ENCODE assay signal across 23 cellular contexts in genomic region chr13:65943711-65944110, GRCh38.
DNase-seq lines count a peak whose midpoint lies in the region; TF ChIP-seq lines count a peak whose summit lies in the region.
"Had no signal": no experiment of that assay in that cellular context is flagged by ENCODE, and none has a peak within 500 bp of the region (broad histone marks: within the 10 kb centered on the region; RNA-seq: fewer than 3 reads in every experiment).

No MANE protein-coding gene starts in this region.

- H3K36me3 ChIP-seq in WERI-Rb-1 (no peaks in the 10 kb centered on the region), tibial artery (no peaks in the 10 kb centered on the region)

- H3K27me3 ChIP-seq in WERI-Rb-1 (ENCODE audit: insufficient read depth, low read depth, severe bottlenecking) (no peaks in the 10 kb centered on the region), tibial artery (no peaks in the 10 kb centered on the region)
- H3K27me3 ChIP-seq: body of pancreas had no signal

- no peak overlapping the region for H3K27ac ChIP-seq in WERI-Rb-1
- no peak overlapping the region for H3K27ac ChIP-seq in tibial artery
- H3K27ac ChIP-seq: body of pancreas, coronary artery, skin epidermis had no signal

- H3K27me3 Mint-ChIP-seq in nephron progenitor cell (ENCODE audit: low read depth, poor library complexity): no peaks in the 10 kb centered on the region
- H3K27me3 Mint-ChIP-seq: activated CD4-positive, alpha-beta T cell treated with anti-CD3 and anti-CD28 coated beads, Interleukin-2, amount 10 ng/mL, durations not matched to agents 7 days and 5 days; activated naive CD8-positive, alpha-beta T cell treated with anti-CD3 and anti-CD28 coated beads for 36 hours; CD4-positive, alpha-beta memory T cell; naive thymus-derived CD8-positive, alpha-beta T cell had no signal

- POLR2A ChIA-PET in GM10248 (lab: Yijun Ruan, JAX): no interaction called here

- CTCF ChIA-PET in GM10248 (lab: Yijun Ruan, JAX): interaction anchor here (0.8 to 1.8 kb wide), 2 partner anchors 11 to 27 kb away, joined by 3 to 6 read pairs; no protein-coding TSS in a partner anchor

- no peaks in the 10 kb centered on the region for H3K36me3 Mint-ChIP-seq in nephron progenitor cell (ENCODE audit: low read depth)
- H3K36me3 Mint-ChIP-seq: activated naive CD8-positive, alpha-beta T cell treated with anti-CD3 and anti-CD28 coated beads for 36 hours; CD4-positive, alpha-beta memory T cell; naive thymus-derived CD8-positive, alpha-beta T cell had no signal

- intact Hi-C loops in tibial artery (cut with DNase I; ENCODE audit: low total_unique reads): no loop called here

- TF ChIP-seq CTCF in nephron progenitor cell (IDR thresholded peaks at IDR 0.05): no peak
- no peak for TF ChIP-seq CTCF in WERI-Rb-1 (IDR thresholded peaks at IDR 0.05; ENCODE audit: low read depth, low read length)
- TF ChIP-seq CTCF in GM10248 (IDR thresholded peaks at IDR 0.05; ENCODE audit: control extremely low read depth, extremely low read depth, low read depth, missing control alignments): no peak
- no peak for TF ChIP-seq CTCF in tibial artery (IDR thresholded peaks at IDR 0.05)

- DNase-seq in DMS114 treated with DMSO at 0.1 percent for 48 hours (lab: John Stamatoyannopoulos, UW; ENCODE audit: unreplicated experiment) (peak; percentile 19), NCI-H460 (ENCODE audit: extremely low read depth, low read depth) (peak; percentile 77), dermis microvascular lymphatic vessel endothelial cell (ENCODE audit: low read depth in 2 of 2) (peak; percentile 63 to 69), nephron progenitor cell (no peak), WERI-Rb-1 (no peak), GM10248 (ENCODE audit: extremely low spot score) (no peak), tibial artery (no peak)
- DNase-seq in activated CD8-positive, alpha-beta memory T cell treated with anti-CD3 and anti-CD28 coated beads for 24 hours: no peak
- DNase-seq: activated CD4-positive, alpha-beta T cell treated with anti-CD3 and anti-CD28 coated beads, Interleukin-2, amount 10 ng/mL, durations not matched to agents 7 days and 5 days; activated CD8-positive, alpha-beta memory T cell treated with anti-CD3 and anti-CD28 coated beads, Interleukin-2, amount 50 U/mL, for 4 hours; activated naive CD8-positive, alpha-beta T cell treated with anti-CD3 and anti-CD28 coated beads for 36 hours; body of pancreas; CD4-positive, alpha-beta memory T cell; H9; naive thymus-derived CD8-positive, alpha-beta T cell; NCI-H1417; NCI-H748 treated with DMSO at 0.1 percent for 48 hours; OCI-M1; Right ventricle myocardium superior; stimulated activated naive CD4-positive, alpha-beta T cell treated with Interleukin-2 at 50 U/mL for 16 hours had no signal

- peak overlapping the region; percentile 22 for H3K27ac Mint-ChIP-seq in nephron progenitor cell
- H3K27ac Mint-ChIP-seq: activated CD4-positive, alpha-beta T cell treated with anti-CD3 and anti-CD28 coated beads, Interleukin-2, amount 10 ng/mL, durations not matched to agents 7 days and 5 days; activated naive CD8-positive, alpha-beta T cell treated with anti-CD3 and anti-CD28 coated beads for 36 hours; activated T-helper 2 cell treated with anti-CD3 and anti-CD28 coated beads, Interferon-gamma antibody, Interleukin-2, Interleukin-4, amounts not matched to agents 10 μg/mL and 5 μg/mL and 100 μg/mL, durations not matched to agents 14 hours and 24 hours and 36 hours; CD4-positive, alpha-beta memory T cell; H9; naive thymus-derived CD8-positive, alpha-beta T cell had no signal

- H3K9me3 Mint-ChIP-seq in nephron progenitor cell: no peaks in the 10 kb centered on the region
- H3K9me3 Mint-ChIP-seq: activated CD4-positive, alpha-beta T cell treated with anti-CD3 and anti-CD28 coated beads, Interleukin-2, amount 10 ng/mL, durations not matched to agents 7 days and 5 days; activated naive CD8-positive, alpha-beta T cell treated with anti-CD3 and anti-CD28 coated beads for 36 hours; H9 had no signal

- H3K4me3 Mint-ChIP-seq in nephron progenitor cell: no peak overlapping the region
- H3K4me3 Mint-ChIP-seq: activated CD4-positive, alpha-beta T cell treated with anti-CD3 and anti-CD28 coated beads, Interleukin-2, amount 10 ng/mL, durations not matched to agents 7 days and 5 days; activated naive CD8-positive, alpha-beta T cell treated with anti-CD3 and anti-CD28 coated beads for 36 hours; CD4-positive, alpha-beta memory T cell; H9; naive thymus-derived CD8-positive, alpha-beta T cell had no signal

- H3K9me3 ChIP-seq in WERI-Rb-1 (ENCODE audit: severe bottlenecking): no peaks in the 10 kb centered on the region
- H3K9me3 ChIP-seq in tibial artery: no peaks in the 10 kb centered on the region
- H3K9me3 ChIP-seq: body of pancreas had no signal

- peaks cover 0 to 16% (median 2%) of the 10 kb centered on the region in 4 donors for H3K4me1 ChIP-seq in tibial artery
- H3K4me1 ChIP-seq: body of pancreas had no signal

- no peak overlapping the region for H3K4me3 ChIP-seq in WERI-Rb-1 (ENCODE audit: low read depth, low read length)
- no peak overlapping the region for H3K4me3 ChIP-seq in tibial artery
- H3K4me3 ChIP-seq: body of pancreas, coronary artery, skin epidermis had no signal

- no peaks in the 10 kb centered on the region for H3K4me1 Mint-ChIP-seq in nephron progenitor cell
- H3K4me1 Mint-ChIP-seq: activated CD4-positive, alpha-beta T cell treated with anti-CD3 and anti-CD28 coated beads, Interleukin-2, amount 10 ng/mL, durations not matched to agents 7 days and 5 days; activated naive CD8-positive, alpha-beta T cell treated with anti-CD3 and anti-CD28 coated beads for 36 hours; CD4-positive, alpha-beta memory T cell; H9; naive thymus-derived CD8-positive, alpha-beta T cell had no signal

Comparison
In these comparisons a context has a peak if more than half of its experiments do, and no peak if none do; other contexts are left out.
1. DNase-seq: peak in DMS114 treated with DMSO at 0.1 percent for 48 hours (single experiment), NCI-H460 (single experiment) and dermis microvascular lymphatic vessel endothelial cell (2 of 2); none in nephron progenitor cell (single experiment), activated CD8-positive, alpha-beta memory T cell treated with anti-CD3 and anti-CD28 coated beads for 24 hours (single experiment), WERI-Rb-1 (single experiment), GM10248 (single experiment) and tibial artery (0 of 2).